Comparison of ENCODE assay signal across 7 cellular contexts in genomic region chr12:125292700-125293099, GRCh38.
"Had no signal": no experiment of that assay in that cellular context is flagged by ENCODE, and none has a peak within 500 bp of the region (broad histone marks: within the 10 kb centered on the region; RNA-seq: fewer than 3 reads in every experiment).

No MANE protein-coding gene starts in this region.

- DNase-seq: GM23248, GOT3, H9, HCEC 1CT, IMR-90 had no signal

- H3K27ac ChIP-seq: GM23248 had no signal

- H2AFZ ChIP-seq: GM23248 had no signal

- H3K9me3 Mint-ChIP-seq: H9 had no signal

- H3K9ac ChIP-seq: GM23248 had no signal

- H3K4me3 Mint-ChIP-seq: H9 had no signal

- H3K27ac Mint-ChIP-seq: H9 had no signal

- FAIRE-seq: H54, HTR-8/SVneo had no signal

- H3K4me3 ChIP-seq: GM23248 had no signal
